13 cellular contexts compared by ENCODE assay signal in the genomic region with DNA sequence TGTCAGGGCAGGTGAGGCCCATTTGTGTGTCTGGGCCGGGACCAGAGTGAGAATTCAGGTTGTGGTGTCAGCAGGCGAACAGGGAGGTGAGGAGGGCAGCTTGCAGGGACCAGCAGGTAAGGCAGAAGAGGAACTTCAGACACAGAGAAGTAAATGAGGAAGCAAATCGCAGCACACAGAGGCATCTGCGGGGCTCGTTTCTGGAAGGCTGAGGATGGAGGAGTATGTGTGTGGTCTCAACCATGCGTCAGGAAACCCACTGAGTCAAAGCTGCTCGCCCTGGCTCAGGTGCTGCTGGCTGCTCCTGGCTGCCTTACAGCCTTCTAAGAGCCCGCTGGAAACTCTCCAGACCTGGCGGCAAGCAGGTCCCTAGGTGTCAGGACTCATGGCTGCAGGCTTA.
"Had no signal": no experiment of that assay in that cellular context is flagged by ENCODE, and none has a peak within 500 bp of the region (broad histone marks: within the 10 kb centered on the region; RNA-seq: fewer than 3 reads in every experiment).

No MANE protein-coding gene starts in this region.

- H3K36me3 ChIP-seq: neural progenitor cell, ovary, right lobe of liver, spleen had no signal

- H3K9me3 ChIP-seq: ovary, right lobe of liver, spleen had no signal

- H3K4me2 ChIP-seq: neural progenitor cell had no signal

- H3K27me3 ChIP-seq: ovary, right lobe of liver had no signal

- H2AFZ ChIP-seq: neural progenitor cell had no signal

- H3K4me1 ChIP-seq: right lobe of liver had no signal

- H3K27ac ChIP-seq: neural progenitor cell, ovary, right lobe of liver, spleen had no signal

- ATAC-seq: activated CD4-positive, CD25-positive, alpha-beta regulatory T cell treated with anti-CD3 and anti-CD28 coated beads, Interleukin-2, amount 50 U/mL, for 24 hours; esophagus mucosa; left colon; right lobe of liver had no signal

- H3K9ac ChIP-seq: neural progenitor cell had no signal

- DNase-seq: activated CD4-positive, alpha-beta T cell treated with anti-CD3 and anti-CD28 coated beads, Interleukin-2, amount 50 U/mL, for 1 hour; activated naive CD4-positive, alpha-beta T cell; activated T-cell treated with anti-CD3 and anti-CD28 coated beads for 4 hours; caudate nucleus; left colon; midbrain; ovary; right lobe of liver; spleen had no signal

- H3K4me3 ChIP-seq: lung, neural progenitor cell, ovary, right lobe of liver, spleen had no signal
